Comparison of ENCODE assay signal across 18 cellular contexts in genomic region chr1:9247894-9248293, GRCh38. TPM values are rescaled to one million over a fixed set of nuclear protein-coding genes. Genes with fewer than 3 reads are reported as not detected.
DNase-seq lines count a peak whose midpoint lies in the region; ATAC-seq, FAIRE-seq and TF ChIP-seq lines count a peak whose summit lies in the region.
"Had no signal": no experiment of that assay in that cellular context is flagged by ENCODE, and none has a peak within 500 bp of the region (broad histone marks: within the 10 kb centered on the region; RNA-seq: fewer than 3 reads in every experiment).

No MANE protein-coding gene starts in this region.

- H3K27me3 ChIP-seq in neural progenitor cell, result no peaks in the 10 kb centered on the region
- H3K27me3 ChIP-seq in PC-9 (ENCODE audit: insufficient read depth, low read depth), result no peaks in the 10 kb centered on the region
- H3K27me3 ChIP-seq: Peyer's patch, tibial nerve had no signal

- POLR2A ChIA-PET in PC-9 (lab: Charles Lee; ENCODE audit: unreplicated experiment), result no interaction called here

- H3K4me3 ChIP-seq in neural progenitor cell (no peak overlapping the region), PC-9 (no peak overlapping the region)
- H3K4me3 ChIP-seq: Peyer's patch, tibial nerve had no signal

- no peak overlapping the region for H3K4me2 ChIP-seq in neural progenitor cell
- no peak overlapping the region for H3K4me2 ChIP-seq in PC-9
- H3K4me2 ChIP-seq: SK-N-SH had no signal

- no peak overlapping the region for H3K4me3 Mint-ChIP-seq in neural progenitor cell
- H3K4me3 Mint-ChIP-seq: activated naive CD4-positive, alpha-beta T cell treated with anti-CD3 and anti-CD28 coated beads for 36 hours; central memory CD8-positive, alpha-beta T cell; stimulated activated naive B cell treated with anti-CD40 and anti-IgM and Interleukin-4, amounts not matched to agents 10 μg/mL and 1 μg/mL and 100 μg/mL, for 72 hours had no signal

- H3K9me3 ChIP-seq in neural progenitor cell (ENCODE audit: low read depth) (no peaks in the 10 kb centered on the region), PC-9 (ENCODE audit: insufficient read depth, low read depth) (no peaks in the 10 kb centered on the region)
- H3K9me3 ChIP-seq: Peyer's patch, SK-N-SH, tibial nerve had no signal

- H3K9me3 Mint-ChIP-seq in neural progenitor cell, result no peaks in the 10 kb centered on the region
- H3K9me3 Mint-ChIP-seq: activated naive CD4-positive, alpha-beta T cell treated with anti-CD3 and anti-CD28 coated beads for 36 hours; central memory CD8-positive, alpha-beta T cell; stimulated activated naive B cell treated with anti-CD40 and anti-IgM and Interleukin-4, amounts not matched to agents 10 μg/mL and 1 μg/mL and 100 μg/mL, for 72 hours had no signal

- H3F3A ChIP-seq in neural progenitor cell (ENCODE audit: low read depth) (peaks cover 28% of the 10 kb centered on the region), PC-9 (ENCODE audit: insufficient read depth, low read depth) (0 out of 2 replicates have a peak, but pooled peaks cover 4% of the 10 kb centered on the region)

- H3K27ac ChIP-seq in angular gyrus (ENCODE audit: low read depth, low read length) (peak overlapping the region; percentile 65), neural progenitor cell (no peak overlapping the region), temporal lobe (ENCODE audit: low read depth, low read length) (peak overlapping the region; percentile 83), PC-9 (no peak overlapping the region)

- H3K4me1 ChIP-seq in neural progenitor cell, result peaks cover 38% of the 10 kb centered on the region
- H3K4me1 ChIP-seq in PC-9 (replicated peaks; ENCODE audit: insufficient read depth), result peaks cover 4% of the 10 kb centered on the region; the same call in 1 of the 2 replicates

- DNase-seq in globus pallidus (ENCODE audit: low spot score) (peak; percentile 80), neural progenitor cell (ENCODE audit: low spot score) (no peak), PC-9 (no peak), D721Med (ENCODE audit: insufficient read length, low spot score) (no peak)
- DNase-seq: activated naive CD4-positive, alpha-beta T cell treated with anti-CD3 and anti-CD28 coated beads for 36 hours; activated T-cell treated with anti-CD3 and anti-CD28 coated beads, Interleukin-2, amount 50 U/mL, for 48 hours; erythroblast; NCI-H2081 treated with DMSO at 0.1 percent for 48 hours; NCI-H510A; Peyer's patch; SK-N-SH; stimulated activated naive B cell treated with anti-CD40 and anti-IgM and Interleukin-4, amounts not matched to agents 10 μg/mL and 1 μg/mL and 100 μg/mL, for 72 hours; T-helper 9 cell had no signal

- H4K20me1 ChIP-seq in neural progenitor cell (ENCODE audit: low read depth), result peaks cover 39% of the 10 kb centered on the region
- H4K20me1 ChIP-seq in PC-9 (ENCODE audit: insufficient read depth), result no peaks in the 10 kb centered on the region

- peak overlapping the region; percentile 59 for H3K27ac Mint-ChIP-seq in neural progenitor cell
- H3K27ac Mint-ChIP-seq: activated naive CD4-positive, alpha-beta T cell treated with anti-CD3 and anti-CD28 coated beads for 36 hours; stimulated activated naive B cell treated with anti-CD40 and anti-IgM and Interleukin-4, amounts not matched to agents 10 μg/mL and 1 μg/mL and 100 μg/mL, for 72 hours had no signal

- ATAC-seq in GM19351 (IDR thresholded peaks at IDR 0.05; ENCODE audit: unreplicated experiment), result no peak
- ATAC-seq: stimulated activated naive B cell treated with anti-CD40 and anti-IgM and Interleukin-4, amounts not matched to agents 10 μg/mL and 1 μg/mL and 100 μg/mL, for 72 hours had no signal

- no peak for FAIRE-seq in D721Med (lab: Jason Lieb, UNC)

- H2AFZ ChIP-seq in neural progenitor cell (replicated peaks) (no peak overlapping the region), PC-9 (no peak overlapping the region)

- H3K9ac ChIP-seq in neural progenitor cell, result no peak overlapping the region
- H3K9ac ChIP-seq: SK-N-SH had no signal

- intact Hi-C loops in PC-9 (cut with micrococcal nuclease; ENCODE audit: unreplicated experiment), result no loop called here

- TF ChIP-seq CTCF in neural progenitor cell (IDR thresholded peaks at IDR 0.05), result no peak
- TF ChIP-seq CTCF in PC-9 (conservative IDR thresholded peaks at IDR 0.05), result no peak
- TF ChIP-seq CTCF in D721Med (IDR thresholded peaks at IDR 0.05; ENCODE audit: insufficient read depth, missing control alignments), result no peak

- peaks cover 39% of the 10 kb centered on the region for H3K4me1 Mint-ChIP-seq in neural progenitor cell

- H3K36me3 Mint-ChIP-seq in neural progenitor cell, result peaks cover 19% of the 10 kb centered on the region

- no peaks in the 10 kb centered on the region for H3K79me2 ChIP-seq in neural progenitor cell (ENCODE audit: low read depth)
- no peaks in the 10 kb centered on the region for H3K79me2 ChIP-seq in PC-9 (ENCODE audit: low read depth)

- H3K9me2 ChIP-seq in PC-9 (ENCODE audit: insufficient read depth), result no peaks in the 10 kb centered on the region
- H3K9me2 ChIP-seq: SK-N-SH had no signal

- peaks cover 10% of the 10 kb centered on the region for H3K27me3 Mint-ChIP-seq in neural progenitor cell (ENCODE audit: insufficient read depth, low read depth)
- H3K27me3 Mint-ChIP-seq: central memory CD8-positive, alpha-beta T cell; stimulated activated naive B cell treated with anti-CD40 and anti-IgM and Interleukin-4, amounts not matched to agents 10 μg/mL and 1 μg/mL and 100 μg/mL, for 72 hours had no signal

- CTCF ChIA-PET in PC-9 (lab: Charles Lee), result no interaction called here

- H3K36me3 ChIP-seq in neural progenitor cell, result no peaks in the 10 kb centered on the region
- H3K36me3 ChIP-seq in PC-9 (ENCODE audit: low read depth), result no peaks in the 10 kb centered on the region

- no TSS peak for BruUV-seq in PC-9 (replicated peaks; lab: Mats Ljungman, UMichigan)

RNA-seq across cellular contexts. Expression of gene H6PD, which starts 13.3 kb away (rescaled TPM):
- total RNA-seq in neural progenitor cell (ENCODE audit: low replicate concordance), result 6.0 and 15.2 TPM in 2 replicates
- 6.4 TPM for total RNA-seq in temporal lobe
- 31.1 and 43.9 TPM in 2 replicates for total RNA-seq in PC-9 (2021)

RNA-seq across cellular contexts. Expression of gene SPSB1, which starts 44.8 kb away (rescaled TPM):
- total RNA-seq in neural progenitor cell (ENCODE audit: low replicate concordance) (2.8 and 7.1 TPM in 2 replicates), temporal lobe (3.0 TPM), PC-9 (2021) (27.9 and 33.8 TPM in 2 replicates)

Comparison
In these comparisons a context has a peak if more than half of its experiments do, and no peak if none do; other contexts are left out.
1. H3K27ac ChIP-seq: peak in angular gyrus (single experiment) and temporal lobe (single experiment); none in neural progenitor cell (single experiment) and PC-9 (single experiment).